In genomic region chr15:20629526-20629925, GRCh38 we compare ENCODE assay signal across 5 cellular contexts.
DNase-seq lines count a peak whose midpoint lies in the region; ATAC-seq and TF ChIP-seq lines count a peak whose summit lies in the region.
"Not testable (repeated sequence)": the region's sequence is repeated elsewhere in the genome, so short reads cannot be mapped to it uniquely, and the experiment has no call there.

No MANE protein-coding gene starts in this region.

- DNase-seq in chondrocyte (ENCODE audit: low spot score) (peak; percentile 94), Right ventricle myocardium inferior (ENCODE audit: missing footprints) (peak; percentile 47), islet precursor cell (peak; percentile 17), osteocyte (ENCODE audit: extremely low spot score, unreplicated experiment) (peak; percentile 86)

- not testable (repeated sequence) for H3K27ac Mint-ChIP-seq in chondrocyte (ENCODE audit: unreplicated experiment); osteocyte (ENCODE audit: unreplicated experiment); stimulated activated memory B cell treated with anti-CD40 and anti-IgM and Interleukin-4, amounts not matched to agents 10 μg/mL and 1 μg/mL and 100 μg/mL, for 72 hours

- not testable (repeated sequence) for H3K27me3 Mint-ChIP-seq in chondrocyte (ENCODE audit: low read depth); osteocyte (ENCODE audit: unreplicated experiment); stimulated activated memory B cell treated with anti-CD40 and anti-IgM and Interleukin-4, amounts not matched to agents 10 μg/mL and 1 μg/mL and 100 μg/mL, for 72 hours

- not testable (repeated sequence) for H3K36me3 Mint-ChIP-seq in chondrocyte (ENCODE audit: low read depth); osteocyte (ENCODE audit: unreplicated experiment); stimulated activated memory B cell treated with anti-CD40 and anti-IgM and Interleukin-4, amounts not matched to agents 10 μg/mL and 1 μg/mL and 100 μg/mL, for 72 hours

- not testable (repeated sequence) for H3K4me3 Mint-ChIP-seq in chondrocyte (ENCODE audit: unreplicated experiment); osteocyte (ENCODE audit: unreplicated experiment); stimulated activated memory B cell treated with anti-CD40 and anti-IgM and Interleukin-4, amounts not matched to agents 10 μg/mL and 1 μg/mL and 100 μg/mL, for 72 hours

- intact Hi-C loops in Right ventricle myocardium inferior (cut with DNase I), result not testable (repeated sequence)

- not testable (repeated sequence) for H3K4me1 Mint-ChIP-seq in chondrocyte (ENCODE audit: low read depth); osteocyte (ENCODE audit: unreplicated experiment); stimulated activated memory B cell treated with anti-CD40 and anti-IgM and Interleukin-4, amounts not matched to agents 10 μg/mL and 1 μg/mL and 100 μg/mL, for 72 hours

- H3K9me3 Mint-ChIP-seq in chondrocyte (ENCODE audit: low read depth); osteocyte (ENCODE audit: unreplicated experiment); stimulated activated memory B cell treated with anti-CD40 and anti-IgM and Interleukin-4, amounts not matched to agents 10 μg/mL and 1 μg/mL and 100 μg/mL, for 72 hours: not testable (repeated sequence)

- not testable (repeated sequence) for ATAC-seq in Right ventricle myocardium inferior
- peak; percentile 43 for ATAC-seq in stimulated activated memory B cell treated with anti-CD40 and anti-IgM and Interleukin-4, amounts not matched to agents 10 μg/mL and 1 μg/mL and 100 μg/mL, for 72 hours

- not testable (repeated sequence) for TF ChIP-seq CTCF in chondrocyte (IDR thresholded peaks at IDR 0.05); osteocyte (IDR thresholded peaks at IDR 0.05)

Comparison
In these comparisons a context has a peak if more than half of its experiments do, and no peak if none do; other contexts are left out.
1. DNase-seq: peak in every context shown above with its lines; median percentile 94 in chondrocyte; 86 in osteocyte; 47 in Right ventricle myocardium inferior; 17 in islet precursor cell.